Comparison of ENCODE assay signal across 8 cellular contexts in genomic region chr16:79089735-79090284, GRCh38.
DNase-seq lines count a peak whose midpoint lies in the region; ATAC-seq and TF ChIP-seq lines count a peak whose summit lies in the region.

No MANE protein-coding gene starts in this region.

- H3K9me3 Mint-ChIP-seq in activated T-cell treated with anti-CD3 and anti-CD28 coated beads, Interleukin-2, amount 50 U/mL, for 4 hours: peaks cover 3% of the 10 kb centered on the region

- H3K27me3 Mint-ChIP-seq in activated T-cell treated with anti-CD3 and anti-CD28 coated beads, Interleukin-2, amount 50 U/mL, for 4 hours (ENCODE audit: low read depth): no peaks in the 10 kb centered on the region

- no peak for TF ChIP-seq CTCF in GM13976 (IDR thresholded peaks at IDR 0.05; ENCODE audit: borderline replicate concordance, control extremely low read depth, extremely low read depth, insufficient read depth, missing control alignments)

- H3K4me3 ChIP-seq in Jurkat, Clone E6-1 (ENCODE audit: low read length): peak overlapping the region; percentile 32

- peak; percentile 68 to 73 for ATAC-seq in activated T-cell treated with anti-CD3 and anti-CD28 coated beads, Interleukin-2, amount 50 U/mL, for 4 hours
- ATAC-seq in HG03196 (IDR thresholded peaks at IDR 0.05; ENCODE audit: unreplicated experiment): no peak

- peak; percentile 63 for DNase-seq in CD1c-positive myeloid dendritic cell (ENCODE audit: extremely low spot score)
- peak; percentile 99 for DNase-seq in Jurkat, Clone E6-1 (ENCODE audit: low read depth, low spot score)
- peak; percentile 8 for DNase-seq in activated T-cell treated with anti-CD3 and anti-CD28 coated beads, Interleukin-2, amount 50 U/mL, for 4 hours
- DNase-seq in putamen (ENCODE audit: low spot score): peak; percentile 14
- no peak for DNase-seq in NCI-H510A (lab: John Stamatoyannopoulos, UW)
- no peak for DNase-seq in GM13976 (ENCODE audit: low spot score)
- no peak for DNase-seq in NCI-H345 (lab: John Stamatoyannopoulos, UW)

- peaks cover 51% of the 10 kb centered on the region for H3K4me1 Mint-ChIP-seq in activated T-cell treated with anti-CD3 and anti-CD28 coated beads, Interleukin-2, amount 50 U/mL, for 4 hours (ENCODE audit: low read depth)

- H3K36me3 Mint-ChIP-seq in activated T-cell treated with anti-CD3 and anti-CD28 coated beads, Interleukin-2, amount 50 U/mL, for 4 hours (ENCODE audit: insufficient read depth): no peaks in the 10 kb centered on the region

- in situ Hi-C loops in GM13976 (cut with MboI; ENCODE audit: low sequenced_read_pairs, unreplicated experiment): no loop called here

- H3K4me3 Mint-ChIP-seq in activated T-cell treated with anti-CD3 and anti-CD28 coated beads, Interleukin-2, amount 50 U/mL, for 4 hours: peak overlapping the region; percentile 60

Comparison
In these comparisons a context has a peak if more than half of its experiments do, and no peak if none do; other contexts are left out.
1. DNase-seq: peak in CD1c-positive myeloid dendritic cell (single experiment), Jurkat, Clone E6-1 (single experiment), activated T-cell treated with anti-CD3 and anti-CD28 coated beads, Interleukin-2, amount 50 U/mL, for 4 hours (single experiment) and putamen (single experiment); none in NCI-H510A (single experiment), GM13976 (single experiment) and NCI-H345 (single experiment).